ENCODE assay signal across 24 cellular contexts in the genomic region with DNA sequence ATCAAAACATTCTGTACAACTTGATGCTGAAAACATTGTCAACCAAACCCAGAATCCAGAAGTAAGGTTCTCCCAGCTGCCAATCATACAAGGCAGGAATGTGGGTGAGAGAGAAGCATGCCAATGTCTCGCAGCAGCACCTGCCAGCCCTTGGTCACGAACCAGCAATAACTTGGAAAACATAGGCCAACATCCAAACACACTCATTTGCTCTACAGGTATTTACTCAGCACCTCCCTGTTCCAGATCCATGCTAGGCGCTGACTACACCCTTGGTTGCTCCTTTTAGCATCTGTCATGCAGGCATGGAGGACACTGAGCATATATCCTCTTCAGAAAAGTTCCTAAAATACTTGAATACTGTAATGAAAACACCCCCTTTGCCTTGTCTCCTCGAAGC.
"Had no signal": no experiment of that assay in that cellular context is flagged by ENCODE, and none has a peak within 500 bp of the region (broad histone marks: within the 10 kb centered on the region; RNA-seq: fewer than 3 reads in every experiment).

No MANE protein-coding gene starts in this region.

- DNase-seq: activated CD4-positive, alpha-beta T cell treated with anti-CD3 and anti-CD28 coated beads for 48 hours; activated CD4-positive, alpha-beta T cell treated with anti-CD3 and anti-CD28 coated beads, Interleukin-2, amount 50 U/mL, for 48 hours; activated CD4-positive, CD25-positive, alpha-beta regulatory T cell treated with anti-CD3 and anti-CD28 coated beads, Interleukin-2, amount 50 U/mL, for 72 hours; activated CD8-positive, alpha-beta memory T cell treated with anti-CD3 and anti-CD28 coated beads for 24 hours; activated gamma-delta T cell treated with Interleukin-2 at 50 U/mL for 16 hours; activated naive CD4-positive, alpha-beta T cell treated with anti-CD3 and anti-CD28 coated beads, Interleukin-2, amount 10 ng/mL, durations not matched to agents 7 days and 5 days; activated naive CD8-positive, alpha-beta T cell treated with anti-CD3 and anti-CD28 coated beads for 36 hours; activated T-cell treated with anti-CD3 and anti-CD28 coated beads, Interleukin-2, amount 50 U/mL, for 72 hours; brain microvascular endothelial cell; MG63; NCI-H1105 treated with DMSO at 0.1 percent for 48 hours; NCI-H1436 treated with DMSO at 0.1 percent for 48 hours; NCI-H187 treated with DMSO at 0.1 percent for 48 hours; NCI-H345; NCI-H510A; NCI-H526 treated with DMSO at 0.1 percent for 48 hours; PC-3; SHP77 had no signal

- H3K9ac ChIP-seq: KMS-11 had no signal

- H3K27me3 ChIP-seq: brain microvascular endothelial cell, cardiac muscle cell, MG63, SJSA1 had no signal

- H3K4me2 ChIP-seq: KMS-11 had no signal

- H3K27ac ChIP-seq: brain microvascular endothelial cell, cardiac muscle cell, KMS-11, SJSA1 had no signal

- H3K9me3 ChIP-seq: MG63, SJSA1 had no signal

- H3K27ac Mint-ChIP-seq: activated naive CD4-positive, alpha-beta T cell treated with anti-CD3 and anti-CD28 coated beads, Interleukin-2, amount 10 ng/mL, durations not matched to agents 7 days and 5 days; activated naive CD8-positive, alpha-beta T cell treated with anti-CD3 and anti-CD28 coated beads for 36 hours; activated T-cell treated with anti-CD3 and anti-CD28 coated beads, Interleukin-2, amount 50 U/mL, for 72 hours; activated T-helper 2 cell treated with anti-CD3 and anti-CD28 coated beads, Interferon-gamma antibody, Interleukin-2, Interleukin-4, amounts not matched to agents 10 μg/mL and 5 μg/mL and 100 μg/mL, durations not matched to agents 14 hours and 24 hours and 36 hours; T-helper 1 cell treated with Interleukin-12 subunit alpha and Interleukin-12 subunit beta and Interleukin-4 antibody, amounts not matched to agents 30 μg/mL and 1 μg/mL, for 36 hours; WTC11 had no signal

- H3K9me3 Mint-ChIP-seq: activated naive CD4-positive, alpha-beta T cell treated with anti-CD3 and anti-CD28 coated beads, Interleukin-2, amount 10 ng/mL, durations not matched to agents 7 days and 5 days; activated naive CD8-positive, alpha-beta T cell treated with anti-CD3 and anti-CD28 coated beads for 36 hours; activated T-cell treated with anti-CD3 and anti-CD28 coated beads, Interleukin-2, amount 50 U/mL, for 72 hours; activated T-helper 2 cell treated with anti-CD3 and anti-CD28 coated beads, Interferon-gamma antibody, Interleukin-2, Interleukin-4, amounts not matched to agents 10 μg/mL and 5 μg/mL and 100 μg/mL, durations not matched to agents 14 hours and 24 hours and 36 hours; T-helper 1 cell treated with Interleukin-12 subunit alpha and Interleukin-12 subunit beta and Interleukin-4 antibody, amounts not matched to agents 30 μg/mL and 1 μg/mL, for 36 hours; WTC11 had no signal

- H3K4me1 Mint-ChIP-seq: activated naive CD4-positive, alpha-beta T cell treated with anti-CD3 and anti-CD28 coated beads, Interleukin-2, amount 10 ng/mL, durations not matched to agents 7 days and 5 days; activated naive CD8-positive, alpha-beta T cell treated with anti-CD3 and anti-CD28 coated beads for 36 hours had no signal

- H3K4me3 ChIP-seq: cardiac muscle cell, MG63, SJSA1 had no signal

- H3K36me3 ChIP-seq: brain microvascular endothelial cell, cardiac muscle cell, MG63 had no signal

- ATAC-seq: activated T-cell treated with anti-CD3 and anti-CD28 coated beads, Interleukin-2, amount 50 U/mL, for 72 hours; PC-3; WTC11 had no signal

- H3K36me3 Mint-ChIP-seq: activated naive CD4-positive, alpha-beta T cell treated with anti-CD3 and anti-CD28 coated beads, Interleukin-2, amount 10 ng/mL, durations not matched to agents 7 days and 5 days; activated naive CD8-positive, alpha-beta T cell treated with anti-CD3 and anti-CD28 coated beads for 36 hours had no signal

- H3K4me3 Mint-ChIP-seq: activated naive CD4-positive, alpha-beta T cell treated with anti-CD3 and anti-CD28 coated beads, Interleukin-2, amount 10 ng/mL, durations not matched to agents 7 days and 5 days; activated naive CD8-positive, alpha-beta T cell treated with anti-CD3 and anti-CD28 coated beads for 36 hours; activated T-cell treated with anti-CD3 and anti-CD28 coated beads, Interleukin-2, amount 50 U/mL, for 72 hours; T-helper 1 cell treated with Interleukin-12 subunit alpha and Interleukin-12 subunit beta and Interleukin-4 antibody, amounts not matched to agents 30 μg/mL and 1 μg/mL, for 36 hours; WTC11 had no signal

- H3K4me1 ChIP-seq: SJSA1 had no signal
